13 cellular contexts compared by ENCODE assay signal in the genomic region with DNA sequence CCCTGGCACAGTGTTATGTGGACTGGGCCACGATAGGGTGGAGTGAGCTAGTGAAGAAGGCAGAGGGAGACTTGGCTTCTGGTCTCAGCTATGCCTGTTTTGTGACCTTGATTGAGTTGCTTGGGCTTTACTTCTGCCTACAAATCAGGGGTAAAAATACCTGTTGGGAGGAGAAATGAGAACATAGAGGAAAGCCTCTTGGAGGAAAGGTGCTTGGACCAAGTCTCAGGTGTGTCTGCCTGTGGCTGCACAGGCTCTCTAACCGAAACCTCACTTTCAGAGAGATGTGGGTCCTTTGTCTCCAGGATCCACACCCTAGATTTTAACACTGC. TPM values are rescaled to one million over a fixed set of nuclear protein-coding genes. Genes with fewer than 3 reads are reported as not detected.
DNase-seq lines count a peak whose midpoint lies in the region; ATAC-seq lines count a peak whose summit lies in the region.
"Had no signal": no experiment of that assay in that cellular context is flagged by ENCODE, and none has a peak within 500 bp of the region (broad histone marks: within the 10 kb centered on the region; RNA-seq: fewer than 3 reads in every experiment).

No MANE protein-coding gene starts in this region.

- H3K4me3 ChIP-seq in naive thymus-derived CD4-positive, alpha-beta T cell (ENCODE audit: low read length), result no peak overlapping the region

- H3K4me1 Mint-ChIP-seq in stimulated activated naive CD8-positive, alpha-beta T cell treated with anti-CD3 and anti-CD28 coated beads, Interleukin-15, Interleukin-2, amounts not matched to agents 100 ng/mL and 50 ng/mL, for 24 hours (ENCODE audit: low read depth), result peaks cover 66% of the 10 kb centered on the region
- peaks cover 60% of the 10 kb centered on the region for H3K4me1 Mint-ChIP-seq in activated naive CD8-positive, alpha-beta T cell (ENCODE audit: low read depth)
- H3K4me1 Mint-ChIP-seq in naive thymus-derived CD4-positive, alpha-beta T cell, result peaks cover 30 to 75% (median 67%) of the 10 kb centered on the region in 7 donors

- H3K27ac Mint-ChIP-seq in stimulated activated naive CD8-positive, alpha-beta T cell treated with anti-CD3 and anti-CD28 coated beads, Interleukin-15, Interleukin-2, amounts not matched to agents 100 ng/mL and 50 ng/mL, for 24 hours, result peak overlapping the region; percentile 57
- peak overlapping the region; percentile 81 for H3K27ac Mint-ChIP-seq in activated naive CD8-positive, alpha-beta T cell
- H3K27ac Mint-ChIP-seq in naive thymus-derived CD4-positive, alpha-beta T cell, result peak overlapping the region in 8 of 9 donors; percentile 52 to 86 (median 74)

- ATAC-seq in stimulated activated naive CD8-positive, alpha-beta T cell treated with anti-CD3 and anti-CD28 coated beads, Interleukin-15, Interleukin-2, amounts not matched to agents 100 U/mL and 50 U/mL, for 24 hours, result no peak
- no peak for ATAC-seq in naive thymus-derived CD4-positive, alpha-beta T cell
- no peak for ATAC-seq in HG02642 (IDR thresholded peaks at IDR 0.05; ENCODE audit: poor library complexity, unreplicated experiment)
- no peak for ATAC-seq in GM21786 (IDR thresholded peaks at IDR 0.05; ENCODE audit: unreplicated experiment)

- no peaks in the 10 kb centered on the region for H3K9me3 ChIP-seq in naive thymus-derived CD4-positive, alpha-beta T cell (ENCODE audit: control insufficient read depth in 2 of 3, low read length in 3 of 3)

- H3K9me3 Mint-ChIP-seq in stimulated activated naive CD8-positive, alpha-beta T cell treated with anti-CD3 and anti-CD28 coated beads, Interleukin-15, Interleukin-2, amounts not matched to agents 100 ng/mL and 50 ng/mL, for 24 hours, result no peaks in the 10 kb centered on the region
- no peaks in the 10 kb centered on the region for H3K9me3 Mint-ChIP-seq in activated naive CD8-positive, alpha-beta T cell (ENCODE audit: low read depth)
- peaks cover 0 to 2% (median 0%) of the 10 kb centered on the region in 11 donors for H3K9me3 Mint-ChIP-seq in naive thymus-derived CD4-positive, alpha-beta T cell

- H3K27me3 Mint-ChIP-seq in stimulated activated naive CD8-positive, alpha-beta T cell treated with anti-CD3 and anti-CD28 coated beads, Interleukin-15, Interleukin-2, amounts not matched to agents 100 ng/mL and 50 ng/mL, for 24 hours, result no peaks in the 10 kb centered on the region
- no peaks in the 10 kb centered on the region for H3K27me3 Mint-ChIP-seq in activated naive CD8-positive, alpha-beta T cell
- peaks cover 0 to 3% (median 0%) of the 10 kb centered on the region in 5 donors for H3K27me3 Mint-ChIP-seq in naive thymus-derived CD4-positive, alpha-beta T cell

- H3K36me3 ChIP-seq in naive thymus-derived CD4-positive, alpha-beta T cell (ENCODE audit: control insufficient read depth in 2 of 3, insufficient read depth in 3 of 3, low read length in 3 of 3), result peaks cover 9 to 84% (median 17%) of the 10 kb centered on the region in 3 experiments

- DNase-seq in stimulated activated naive CD8-positive, alpha-beta T cell treated with anti-CD3 and anti-CD28 coated beads, Interleukin-15, Interleukin-2, amounts not matched to agents 100 U/mL and 50 U/mL, for 24 hours, result no peak
- no peak for DNase-seq in naive thymus-derived CD4-positive, alpha-beta T cell
- no peak for DNase-seq in DMS114 treated with DMSO at 0.1 percent for 48 hours (lab: John Stamatoyannopoulos, UW; ENCODE audit: unreplicated experiment)
- no peak for DNase-seq in stimulated activated CD4-positive, alpha-beta T cell treated with anti-CD3 and anti-CD28 coated beads, Interleukin-4, amount 100 ng/mL, for 4 hours
- DNase-seq: activated T-cell treated with anti-CD3 and anti-CD28 coated beads, Interleukin-2, amount 50 U/mL, for 48 hours; C1 segment of cervical spinal cord; hypothalamus; NCI-H510A; occipital lobe had no signal

- CTCF ChIA-PET in naive thymus-derived CD4-positive, alpha-beta T cell (lab: Charles Lee), result interaction anchor here (1.4 to 10.1 kb wide), 3 partner anchors 103 to 195 kb away, joined by 4 to 317 read pairs (median 10); partner anchors contain the start of genes ADCY4, RIPK3 and TINF2

- peak overlapping the region; percentile 53 for H3K27ac ChIP-seq in naive thymus-derived CD4-positive, alpha-beta T cell (ENCODE audit: low read depth, low read length)

- POLR2A ChIA-PET in naive thymus-derived CD4-positive, alpha-beta T cell (lab: Charles Lee), result interaction anchor here (0.7 to 15.7 kb wide), 9 partner anchors 8 to 195 kb away, joined by 3 to 293 read pairs (median 4); partner anchors contain the start of genes ADCY4, KHNYN, RABGGTA and RIPK3

- peaks cover 59% of the 10 kb centered on the region for H3K36me3 Mint-ChIP-seq in stimulated activated naive CD8-positive, alpha-beta T cell treated with anti-CD3 and anti-CD28 coated beads, Interleukin-15, Interleukin-2, amounts not matched to agents 100 ng/mL and 50 ng/mL, for 24 hours (ENCODE audit: low read depth)
- H3K36me3 Mint-ChIP-seq in activated naive CD8-positive, alpha-beta T cell, result peaks cover 8% of the 10 kb centered on the region
- peaks cover 4 to 60% (median 17%) of the 10 kb centered on the region in 5 donors for H3K36me3 Mint-ChIP-seq in naive thymus-derived CD4-positive, alpha-beta T cell

- peaks cover 24 to 38% of the 10 kb centered on the region in 2 donors for H3K4me1 ChIP-seq in naive thymus-derived CD4-positive, alpha-beta T cell (ENCODE audit: control insufficient read depth in 2 of 2, insufficient read depth in 2 of 2, low read length in 2 of 2)

- intact Hi-C loops in naive thymus-derived CD4-positive, alpha-beta T cell (cut with micrococcal nuclease), result loop anchor here in 1 of 2 donors (10.0 kb wide), 1 partner anchor 883 kb away; the partner anchor contains the start of genes THTPA and ZFHX2

- H3K4me3 Mint-ChIP-seq in stimulated activated naive CD8-positive, alpha-beta T cell treated with anti-CD3 and anti-CD28 coated beads, Interleukin-15, Interleukin-2, amounts not matched to agents 100 ng/mL and 50 ng/mL, for 24 hours, result no peak overlapping the region
- no peak overlapping the region for H3K4me3 Mint-ChIP-seq in activated naive CD8-positive, alpha-beta T cell
- peak overlapping the region in 8 of 10 donors; percentile 22 to 69 (median 56) for H3K4me3 Mint-ChIP-seq in naive thymus-derived CD4-positive, alpha-beta T cell

- H3K27me3 ChIP-seq in naive thymus-derived CD4-positive, alpha-beta T cell (ENCODE audit: control insufficient read depth in 2 of 2, insufficient read depth in 2 of 2, low read length in 2 of 2), result no peaks in the 10 kb centered on the region

RNA-seq across cellular contexts. Expression of gene SDR39U1, which starts 4.9 kb away (rescaled TPM):
- total RNA-seq in naive thymus-derived CD4-positive, alpha-beta T cell, result 100 to 1,000 TPM in 2 of 5 experiments, 10 to 100 TPM in 3; 64.7 to 137 (median 96.2) TPM
- 100 to 1,000 TPM in 1 of 2 donors, 10 to 100 TPM in 1; 91.8 to 104 TPM for polyA plus RNA-seq in naive thymus-derived CD4-positive, alpha-beta T cell

RNA-seq across cellular contexts. Expression of gene KHNYN, which starts 7.9 kb away (rescaled TPM):
- 100 to 1,000 TPM in 4 of 5 experiments, 10 to 100 TPM in 1; 96.9 to 139 (median 129) TPM for total RNA-seq in naive thymus-derived CD4-positive, alpha-beta T cell
- 10 to 100 TPM; 12.7 to 18.9 TPM for polyA plus RNA-seq in naive thymus-derived CD4-positive, alpha-beta T cell

RNA-seq across cellular contexts. Expression of gene CBLN3, which starts 8.2 kb away (rescaled TPM):
- total RNA-seq in naive thymus-derived CD4-positive, alpha-beta T cell, result 10 to 100 TPM in 1 of 5 experiments, 1 to 10 TPM in 4; 2.0 to 13.9 (median 2.9) TPM
- polyA plus RNA-seq in naive thymus-derived CD4-positive, alpha-beta T cell, result under 1 TPM in 1 of 2 donors, not detected in 1; 0.24 TPM

RNA-seq across cellular contexts. Expression of gene NYNRIN, which starts 38.9 kb away (rescaled TPM):
- 1 to 10 TPM in 1 of 5 experiments, under 1 TPM in 4; 0.08 to 1.3 (median 0.11) TPM for total RNA-seq in naive thymus-derived CD4-positive, alpha-beta T cell
- not detected for polyA plus RNA-seq in naive thymus-derived CD4-positive, alpha-beta T cell

Comparison
In these comparisons a context has a peak if more than half of its experiments do, and no peak if none do; other contexts are left out.
1. H3K4me3 Mint-ChIP-seq: peak in naive thymus-derived CD4-positive, alpha-beta T cell (8 of 10); none in stimulated activated naive CD8-positive, alpha-beta T cell treated with anti-CD3 and anti-CD28 coated beads, Interleukin-15, Interleukin-2, amounts not matched to agents 100 ng/mL and 50 ng/mL, for 24 hours (single experiment) and activated naive CD8-positive, alpha-beta T cell (single experiment).
2. Peak in every context shown above with its lines, with median percentiles within 50 percentile points of each other: H3K27ac Mint-ChIP-seq.